In genomic region chr3:128591728-128592426, GRCh38 we compare ENCODE assay signal across 15 cellular contexts. TPM values are rescaled to one million over a fixed set of nuclear protein-coding genes. Genes with fewer than 3 reads are reported as not detected.
DNase-seq lines count a peak whose midpoint lies in the region; ATAC-seq and TF ChIP-seq lines count a peak whose summit lies in the region.
"Had no signal": no experiment of that assay in that cellular context is flagged by ENCODE, and none has a peak within 500 bp of the region (broad histone marks: within the 10 kb centered on the region; RNA-seq: fewer than 3 reads in every experiment).

No MANE protein-coding gene starts in this region.

- peak overlapping the region; percentile 21 for H3K27ac Mint-ChIP-seq in T-helper 17 cell
- H3K27ac Mint-ChIP-seq in effector memory CD8-positive, alpha-beta T cell, result peak overlapping the region in 1 of 2 donors; percentile 30
- H3K27ac Mint-ChIP-seq: GM23338 had no signal

- no peak overlapping the region for H3K4ac ChIP-seq in mesendoderm (ENCODE audit: low read depth, low read length)

- DNase-seq in HL-60 (ENCODE audit: low read depth in 1 of 2, low spot score in 1 of 2) (peak; percentile 84 to 92), T-helper 17 cell (no peak), mesendoderm (no peak), brain microvascular endothelial cell (no peak)
- no peak for DNase-seq in effector memory CD8-positive, alpha-beta T cell
- no peak for DNase-seq in activated effector memory CD4-positive, alpha-beta T cell treated with Interleukin-2 at 50 U/mL for 16 hours
- DNase-seq: activated CD4-positive, CD25-positive, alpha-beta regulatory T cell; EL; left ventricle myocardium inferior; NCI-H2029; right lobe of liver had no signal

- H3K79me1 ChIP-seq in mesendoderm (ENCODE audit: low read length), result no peaks in the 10 kb centered on the region

- H3K79me2 ChIP-seq in mesendoderm (ENCODE audit: control insufficient read depth, insufficient read depth, low read length), result no peaks in the 10 kb centered on the region

- H3K27ac ChIP-seq in C4-2B (peak overlapping the region; percentile 7; the same call in 1 of the 2 replicates), HL-60 (replicated peaks) (peak overlapping the region; percentile 92), mesendoderm (ENCODE audit: low read depth, low read length) (no peak overlapping the region), brain microvascular endothelial cell (no peak overlapping the region)
- H3K27ac ChIP-seq: KMS-11, left ventricle myocardium inferior, right lobe of liver had no signal

- H3K9me3 ChIP-seq in T-helper 17 cell (ENCODE audit: control insufficient read depth, low read length, poor library complexity, severe bottlenecking), result no peaks in the 10 kb centered on the region
- H3K9me3 ChIP-seq: right lobe of liver had no signal

- no peak overlapping the region for H3K4me2 ChIP-seq in mesendoderm (ENCODE audit: low read length)
- H3K4me2 ChIP-seq: KMS-11 had no signal

- no peak overlapping the region for H2BK5ac ChIP-seq in mesendoderm (ENCODE audit: low read length)

- no peaks in the 10 kb centered on the region for H3K9me3 Mint-ChIP-seq in effector memory CD8-positive, alpha-beta T cell

- H3K4me1 ChIP-seq in mesendoderm (ENCODE audit: control insufficient read depth, low read depth, low read length), result no peaks in the 10 kb centered on the region
- H3K4me1 ChIP-seq: left ventricle myocardium inferior, right lobe of liver had no signal

- no peak overlapping the region for H2AK5ac ChIP-seq in mesendoderm (ENCODE audit: low read length)

- peak; percentile 70 for ATAC-seq in T-helper 17 cell
- ATAC-seq in effector memory CD8-positive, alpha-beta T cell (replicated peaks), result peak; percentile 78
- ATAC-seq in GM21786 (IDR thresholded peaks at IDR 0.05; ENCODE audit: unreplicated experiment), result no peak

- no peak overlapping the region for H3K4me3 ChIP-seq in HL-60 (replicated peaks; ENCODE audit: insufficient read depth, low read length)
- no peak overlapping the region for H3K4me3 ChIP-seq in mesendoderm (ENCODE audit: low read length)
- H3K4me3 ChIP-seq in brain microvascular endothelial cell (ENCODE audit: low read depth, low read length), result no peak overlapping the region
- H3K4me3 ChIP-seq: GM23338, left ventricle myocardium inferior, right lobe of liver had no signal

- no peak overlapping the region for H3K56ac ChIP-seq in mesendoderm (ENCODE audit: low read length)

- H3K27me3 ChIP-seq in HL-60 (ENCODE audit: insufficient read depth, poor library complexity, severe bottlenecking) (no peaks in the 10 kb centered on the region), mesendoderm (ENCODE audit: insufficient read depth, low read length, poor library complexity) (no peaks in the 10 kb centered on the region), brain microvascular endothelial cell (replicated peaks) (no peaks in the 10 kb centered on the region)
- H3K27me3 ChIP-seq: right lobe of liver had no signal

- no peak overlapping the region for H2BK120ac ChIP-seq in mesendoderm (ENCODE audit: low read depth, low read length)

- no peak for TF ChIP-seq CTCF in C4-2B (conservative IDR thresholded peaks at IDR 0.05)
- TF ChIP-seq CTCF in HL-60 (IDR thresholded peaks at IDR 0.05; ENCODE audit: insufficient read depth, low read length), result no peak
- no peak for TF ChIP-seq CTCF in brain microvascular endothelial cell (IDR thresholded peaks at IDR 0.05; ENCODE audit: low read depth, low read length, missing control alignments)

- H3K36me3 Mint-ChIP-seq in T-helper 17 cell (ENCODE audit: low read depth), result no peaks in the 10 kb centered on the region
- peaks cover 8% of the 10 kb centered on the region for H3K36me3 Mint-ChIP-seq in effector memory CD8-positive, alpha-beta T cell (ENCODE audit: insufficient read depth)

- no peaks in the 10 kb centered on the region for H3K36me3 ChIP-seq in mesendoderm (ENCODE audit: control insufficient read depth, insufficient read depth, low read length)
- H3K36me3 ChIP-seq in brain microvascular endothelial cell (replicated peaks), result no peaks in the 10 kb centered on the region
- H3K36me3 ChIP-seq: left ventricle myocardium inferior, right lobe of liver had no signal

- H3K23ac ChIP-seq in mesendoderm (ENCODE audit: low read length), result no peak overlapping the region

- no peaks in the 10 kb centered on the region for H3K27me3 Mint-ChIP-seq in T-helper 17 cell
- peaks cover 0 to 6% of the 10 kb centered on the region in 2 donors for H3K27me3 Mint-ChIP-seq in effector memory CD8-positive, alpha-beta T cell

- no peak overlapping the region for H4K8ac ChIP-seq in mesendoderm (ENCODE audit: low read depth, low read length)

- in situ Hi-C loops in brain microvascular endothelial cell (cut with HindIII; ENCODE audit: low pct_ligation_motif_present, low sequenced_read_pairs), result loop anchor here (25.0 kb wide), 1 partner anchor 430 kb away; the partner anchor contains the start of gene EEFSEC

- no peak overlapping the region for H3K9ac ChIP-seq in mesendoderm (ENCODE audit: low read length)
- H3K9ac ChIP-seq: KMS-11 had no signal

- no peak overlapping the region for H4K5ac ChIP-seq in mesendoderm (ENCODE audit: low read length)

- no CpG with 5 or more reads among the region's 5 CpGs for WGBS in mesendoderm (ENCODE audit: extremely low coverage, insufficient coverage, low lambda C conversion rate)

- H2BK15ac ChIP-seq in mesendoderm (replicated peaks; ENCODE audit: low read depth), result no peak overlapping the region

- H3K18ac ChIP-seq in mesendoderm (ENCODE audit: low read length), result no peak overlapping the region

- H3K4me3 Mint-ChIP-seq in T-helper 17 cell, result peak overlapping the region; percentile 36
- H3K4me3 Mint-ChIP-seq in effector memory CD8-positive, alpha-beta T cell, result no peak overlapping the region
- H3K4me3 Mint-ChIP-seq: GM23338 had no signal

- H3K4me1 Mint-ChIP-seq in T-helper 17 cell, result peaks cover 9% of the 10 kb centered on the region
- peaks cover 4 to 6% of the 10 kb centered on the region in 2 donors for H3K4me1 Mint-ChIP-seq in effector memory CD8-positive, alpha-beta T cell (ENCODE audit: low read depth in 2 of 2)

RNA-seq across cellular contexts. Expression of gene RPN1, which starts 58.7 kb away (rescaled TPM):
- 100 to 1,000 TPM; 117 TPM for total RNA-seq in T-helper 17 cell
- 156 TPM for polyA plus RNA-seq in mesendoderm (2013, experiment 1 of 2)
- polyA plus RNA-seq in mesendoderm (2013, experiment 2 of 2), result 160 TPM

Comparison
In these comparisons a context has a peak if more than half of its experiments do, and no peak if none do; other contexts are left out.
1. H3K27ac ChIP-seq: peak in C4-2B (single experiment) and HL-60 (single experiment); none in mesendoderm (single experiment) and brain microvascular endothelial cell (single experiment).
2. DNase-seq: peak in HL-60 (2 of 2); none in T-helper 17 cell (0 of 3), effector memory CD8-positive, alpha-beta T cell (0 of 3), activated effector memory CD4-positive, alpha-beta T cell treated with Interleukin-2 at 50 U/mL for 16 hours (single experiment), mesendoderm (single experiment) and brain microvascular endothelial cell (single experiment).